Comparison of ENCODE assay signal across 1 cellular context in the genomic region with DNA sequence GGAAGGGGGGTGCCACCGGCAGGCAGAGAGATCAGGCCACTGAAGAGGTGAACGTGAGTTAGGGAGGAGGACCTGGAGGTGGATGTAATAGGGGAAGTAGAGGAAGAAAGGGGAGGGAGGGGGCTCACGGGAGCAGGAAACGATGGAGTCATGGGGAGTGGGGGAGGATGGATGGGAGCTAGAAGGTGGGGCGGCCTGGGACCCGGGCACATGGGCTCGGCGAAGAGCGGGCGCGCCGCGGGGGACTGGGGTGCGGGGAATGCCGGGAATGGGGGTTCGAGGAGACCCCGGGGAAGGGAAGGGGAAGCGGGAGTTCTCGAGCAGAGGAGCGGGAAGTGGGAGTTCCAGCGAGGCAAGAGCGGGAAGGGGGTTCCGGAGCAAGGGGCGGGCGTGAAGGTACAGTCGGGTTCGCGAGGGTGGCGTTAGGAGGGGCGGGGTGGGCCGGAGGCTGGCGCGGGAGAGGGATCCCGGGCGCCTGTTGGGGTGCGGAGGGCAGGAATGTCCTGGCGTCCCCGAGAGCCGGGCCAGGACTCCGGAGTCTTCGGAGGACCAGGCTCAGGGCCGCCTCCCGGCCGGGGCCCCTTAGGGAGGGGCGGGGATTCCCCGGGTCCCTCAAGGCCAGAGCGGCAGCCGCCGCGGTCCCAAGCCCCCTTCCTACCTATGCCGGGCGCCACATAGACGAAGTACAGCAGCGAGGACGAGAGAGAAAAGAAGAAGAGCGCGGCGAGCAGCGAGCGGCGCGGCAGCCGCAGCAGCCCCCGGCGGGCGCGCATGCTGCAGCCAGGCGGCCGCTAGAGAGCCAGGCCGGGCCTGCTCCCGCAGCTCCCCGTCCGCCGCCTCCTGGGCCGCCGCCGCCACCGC.
A peak's percentile ranks its signal among the peaks of the same experiment; 100 is the strongest.
TF ChIP-seq lines count a peak whose summit lies in the region.

No MANE protein-coding gene starts in this region.

TF ChIP-seq in HepG2, 621 proteins besides CTCF, POLR2A, EP300 and RAD21 (continued from another document and continues in another):
- TF ChIP-seq DMAP1 (CRISPR knock-in tag; IDR thresholded peaks at IDR 0.05) (peak; percentile 14; the same call in 1 of the 2 replicates), AKAP8 (CRISPR knock-in tag; IDR thresholded peaks at IDR 0.05) (peak; percentile 50; the same call in 1 of the 2 replicates), TGIF2 (CRISPR knock-in tag; IDR thresholded peaks at IDR 0.05) (0 out of 2 replicates have a peak, but pooled peaks have one; percentile 15), SMC3 (IDR thresholded peaks at IDR 0.05; ENCODE audit: low read length) (no peak), ARNTL (CRISPR knock-in tag; IDR thresholded peaks at IDR 0.05) (no peak), SP2 (CRISPR knock-in tag; IDR thresholded peaks at IDR 0.05) (0 out of 2 replicates have a peak, but pooled peaks have one; percentile 23), NFYC (CRISPR knock-in tag; IDR thresholded peaks at IDR 0.05) (no peak), HOXA5 (CRISPR knock-in tag; IDR thresholded peaks at IDR 0.05) (peak; percentile 83), ZSCAN12 (CRISPR knock-in tag; IDR thresholded peaks at IDR 0.05) (0 out of 2 replicates have a peak, but pooled peaks have one; percentile 49), ZFP36 (IDR thresholded peaks at IDR 0.05; ENCODE audit: borderline replicate concordance, low read depth, low read length, partially characterized antibody) (no peak), NPAS2 (CRISPR knock-in tag; IDR thresholded peaks at IDR 0.05; ENCODE audit: borderline replicate concordance) (no peak), PITX1 (CRISPR knock-in tag; IDR thresholded peaks at IDR 0.05) (peak; percentile 38; the same call in 1 of the 2 replicates), ETV5 (CRISPR knock-in tag; IDR thresholded peaks at IDR 0.05; ENCODE audit: borderline replicate concordance) (peak; percentile 40), ATF1 (CRISPR knock-in tag; IDR thresholded peaks at IDR 0.05) (no peak), POLR2G (IDR thresholded peaks at IDR 0.05; ENCODE audit: low read depth, low read length) (peak; percentile 24; the same call in 1 of the 2 replicates), MBD4 (IDR thresholded peaks at IDR 0.05; ENCODE audit: borderline replicate concordance, low read length) (no peak), ZNF30 (CRISPR knock-in tag; IDR thresholded peaks at IDR 0.05) (no peak), ZNF841 (CRISPR knock-in tag; IDR thresholded peaks at IDR 0.05; ENCODE audit: borderline replicate concordance) (no peak), GABPB1 (CRISPR knock-in tag; IDR thresholded peaks at IDR 0.05) (peak; percentile 49; the same call in 1 of the 2 replicates), ZNF337 (CRISPR knock-in tag; IDR thresholded peaks at IDR 0.05; ENCODE audit: borderline replicate concordance, low read depth) (no peak), ZFX (CRISPR knock-in tag; IDR thresholded peaks at IDR 0.05; ENCODE audit: low read depth) (peak; percentile 68), ZSCAN20 (CRISPR knock-in tag; IDR thresholded peaks at IDR 0.05; ENCODE audit: borderline replicate concordance) (peak; percentile 88), BRD4 (CRISPR knock-in tag; IDR thresholded peaks at IDR 0.05) (0 out of 2 replicates have a peak, but pooled peaks have one; percentile 82), NFKB2 (CRISPR knock-in tag; IDR thresholded peaks at IDR 0.05; ENCODE audit: borderline replicate concordance) (peak; percentile 73; the same call in 1 of the 2 replicates), ZKSCAN1 (IDR thresholded peaks at IDR 0.05; ENCODE audit: low read length) (no peak), FOXO1 (CRISPR knock-in tag; IDR thresholded peaks at IDR 0.05) (no peak), FOXA3 (CRISPR knock-in tag; IDR thresholded peaks at IDR 0.05) (no peak), LCORL (IDR thresholded peaks at IDR 0.05) (no peak), LCORL (CRISPR knock-in tag; IDR thresholded peaks at IDR 0.05) (peak; percentile 52; the same call in 1 of the 2 replicates), ZNF724P (CRISPR knock-in tag; IDR thresholded peaks at IDR 0.05; ENCODE audit: borderline replicate concordance) (no peak), ZNF780A (CRISPR knock-in tag; IDR thresholded peaks at IDR 0.05) (0 out of 2 replicates have a peak, but pooled peaks have one; percentile 14), SETDB1 (CRISPR knock-in tag; IDR thresholded peaks at IDR 0.05; ENCODE audit: borderline replicate concordance) (no peak), RAD51 (IDR thresholded peaks at IDR 0.05; ENCODE audit: borderline replicate concordance) (no peak), ZNF644 (CRISPR knock-in tag; IDR thresholded peaks at IDR 0.05; ENCODE audit: low read depth) (no peak), YEATS2 (CRISPR knock-in tag; IDR thresholded peaks at IDR 0.05; ENCODE audit: borderline replicate concordance) (no peak), ETV6 (CRISPR knock-in tag; conservative IDR thresholded peaks at IDR 0.05) (0 out of 2 replicates have a peak, but pooled peaks have one; percentile 27), ZNF749 (CRISPR knock-in tag; IDR thresholded peaks at IDR 0.05; ENCODE audit: borderline replicate concordance) (no peak), ZNF792 (CRISPR knock-in tag; IDR thresholded peaks at IDR 0.05) (peak; percentile 17; the same call in 1 of the 2 replicates), ZNF563 (CRISPR knock-in tag; IDR thresholded peaks at IDR 0.05) (peak; percentile 32; the same call in 1 of the 2 replicates), STAG1 (CRISPR knock-in tag; IDR thresholded peaks at IDR 0.05) (0 out of 2 replicates have a peak, but pooled peaks have one; percentile 26), XRCC5 (optimal IDR thresholded peaks at IDR 0.05; ENCODE audit: low read length) (no peak), KLF16 (CRISPR knock-in tag; IDR thresholded peaks at IDR 0.05) (peak in 1 of 2 experiments; percentile 33; a peak in 1 of 4 replicates), ZMYM4 (CRISPR knock-in tag; IDR thresholded peaks at IDR 0.05) (0 out of 2 replicates have a peak, but pooled peaks have one; percentile 44), IRX3 (CRISPR knock-in tag; IDR thresholded peaks at IDR 0.05; ENCODE audit: borderline replicate concordance, low read depth) (no peak), SMAD9 (CRISPR knock-in tag; IDR thresholded peaks at IDR 0.05) (no peak), RARA (CRISPR knock-in tag; IDR thresholded peaks at IDR 0.05) (no peak; the same call in 1 of the 2 replicates), ZNF484 (CRISPR knock-in tag; IDR thresholded peaks at IDR 0.05; ENCODE audit: borderline replicate concordance, low read depth) (no peak), NFE2L2 (IDR thresholded peaks at IDR 0.05; ENCODE audit: low read length) (no peak), NCOR1 (IDR thresholded peaks at IDR 0.05; ENCODE audit: borderline replicate concordance, low read length) (no peak), HOXA9 (CRISPR knock-in tag; IDR thresholded peaks at IDR 0.05; ENCODE audit: borderline replicate concordance) (0 out of 2 replicates have a peak, but pooled peaks have one; percentile 22), RCOR2 (CRISPR knock-in tag; IDR thresholded peaks at IDR 0.05) (no peak), HES4 (CRISPR knock-in tag; IDR thresholded peaks at IDR 0.05; ENCODE audit: borderline replicate concordance) (peak; percentile 28; the same call in 1 of the 2 replicates), HIVEP1 (CRISPR knock-in tag; IDR thresholded peaks at IDR 0.05) (peak; percentile 32; the same call in 1 of the 2 replicates), SMARCC2 (IDR thresholded peaks at IDR 0.05) (no peak), ZNF768 (CRISPR knock-in tag; IDR thresholded peaks at IDR 0.05) (peak; percentile 55; the same call in 1 of the 2 replicates), NAIF1 (CRISPR knock-in tag; IDR thresholded peaks at IDR 0.05; ENCODE audit: borderline replicate concordance) (no peak), SKI (IDR thresholded peaks at IDR 0.05; ENCODE audit: partially characterized antibody) (no peak), KDM3A (CRISPR knock-in tag; IDR thresholded peaks at IDR 0.05; ENCODE audit: low read depth) (no peak), ZNF572 (CRISPR knock-in tag; IDR thresholded peaks at IDR 0.05) (no peak), KDM5B (CRISPR knock-in tag; IDR thresholded peaks at IDR 0.05; ENCODE audit: borderline replicate concordance) (peak; percentile 69), ZNF556 (CRISPR knock-in tag; IDR thresholded peaks at IDR 0.05; ENCODE audit: borderline replicate concordance) (0 out of 2 replicates have a peak, but pooled peaks have one; percentile 35), ZNF629 (CRISPR knock-in tag; conservative IDR thresholded peaks at IDR 0.05) (no peak), SMAD1 (CRISPR knock-in tag; IDR thresholded peaks at IDR 0.05; ENCODE audit: borderline replicate concordance, low read depth) (no peak), ZNF674 (CRISPR knock-in tag; IDR thresholded peaks at IDR 0.05; ENCODE audit: low read depth) (peak; percentile 35)
- TF ChIP-seq, protein P1, sequence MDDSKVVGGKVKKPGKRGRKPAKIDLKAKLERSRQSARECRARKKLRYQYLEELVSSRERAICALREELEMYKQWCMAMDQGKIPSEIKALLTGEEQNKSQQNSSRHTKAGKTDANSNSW (CRISPR knock-in tag; IDR thresholded peaks at IDR 0.05; ENCODE audit: borderline replicate concordance): no peak
- TF ChIP-seq, protein P2, sequence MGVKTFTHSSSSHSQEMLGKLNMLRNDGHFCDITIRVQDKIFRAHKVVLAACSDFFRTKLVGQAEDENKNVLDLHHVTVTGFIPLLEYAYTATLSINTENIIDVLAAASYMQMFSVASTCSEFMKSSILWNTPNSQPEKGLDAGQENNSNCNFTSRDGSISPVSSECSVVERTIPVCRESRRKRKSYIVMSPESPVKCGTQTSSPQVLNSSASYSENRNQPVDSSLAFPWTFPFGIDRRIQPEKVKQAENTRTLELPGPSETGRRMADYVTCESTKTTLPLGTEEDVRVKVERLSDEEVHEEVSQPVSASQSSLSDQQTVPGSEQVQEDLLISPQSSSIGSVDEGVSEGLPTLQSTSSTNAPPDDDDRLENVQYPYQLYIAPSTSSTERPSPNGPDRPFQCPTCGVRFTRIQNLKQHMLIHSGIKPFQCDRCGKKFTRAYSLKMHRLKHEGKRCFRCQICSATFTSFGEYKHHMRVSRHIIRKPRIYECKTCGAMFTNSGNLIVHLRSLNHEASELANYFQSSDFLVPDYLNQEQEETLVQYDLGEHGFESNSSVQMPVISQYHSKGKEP (CRISPR knock-in tag; IDR thresholded peaks at IDR 0.05): no peak
- TF ChIP-seq, protein P3, sequence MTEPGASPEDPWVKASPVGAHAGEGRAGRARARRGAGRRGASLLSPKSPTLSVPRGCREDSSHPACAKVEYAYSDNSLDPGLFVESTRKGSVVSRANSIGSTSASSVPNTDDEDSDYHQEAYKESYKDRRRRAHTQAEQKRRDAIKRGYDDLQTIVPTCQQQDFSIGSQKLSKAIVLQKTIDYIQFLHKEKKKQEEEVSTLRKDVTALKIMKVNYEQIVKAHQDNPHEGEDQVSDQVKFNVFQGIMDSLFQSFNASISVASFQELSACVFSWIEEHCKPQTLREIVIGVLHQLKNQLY (CRISPR knock-in tag; IDR thresholded peaks at IDR 0.05): no peak
- TF ChIP-seq, protein P4, sequence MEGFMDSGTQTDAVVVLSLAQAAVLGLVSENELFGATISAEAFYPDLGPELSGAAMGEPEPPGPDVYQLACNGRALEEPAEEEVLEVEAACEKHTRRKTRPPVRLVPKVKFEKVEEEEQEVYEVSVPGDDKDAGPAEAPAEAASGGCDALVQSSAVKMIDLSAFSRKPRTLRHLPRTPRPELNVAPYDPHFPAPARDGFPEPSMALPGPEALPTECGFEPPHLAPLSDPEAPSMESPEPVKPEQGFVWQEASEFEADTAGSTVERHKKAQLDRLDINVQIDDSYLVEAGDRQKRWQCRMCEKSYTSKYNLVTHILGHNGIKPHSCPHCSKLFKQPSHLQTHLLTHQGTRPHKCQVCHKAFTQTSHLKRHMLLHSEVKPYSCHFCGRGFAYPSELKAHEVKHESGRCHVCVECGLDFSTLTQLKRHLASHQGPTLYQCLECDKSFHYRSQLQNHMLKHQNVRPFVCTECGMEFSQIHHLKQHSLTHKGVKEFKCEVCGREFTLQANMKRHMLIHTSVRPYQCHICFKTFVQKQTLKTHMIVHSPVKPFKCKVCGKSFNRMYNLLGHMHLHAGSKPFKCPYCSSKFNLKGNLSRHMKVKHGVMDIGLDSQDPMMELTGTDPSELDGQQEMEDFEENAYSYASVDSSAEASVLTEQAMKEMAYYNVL (CRISPR knock-in tag; IDR thresholded peaks at IDR 0.05; ENCODE audit: borderline replicate concordance): peak; percentile 40; the same call in 1 of the 2 replicates
- TF ChIP-seq, protein P5, sequence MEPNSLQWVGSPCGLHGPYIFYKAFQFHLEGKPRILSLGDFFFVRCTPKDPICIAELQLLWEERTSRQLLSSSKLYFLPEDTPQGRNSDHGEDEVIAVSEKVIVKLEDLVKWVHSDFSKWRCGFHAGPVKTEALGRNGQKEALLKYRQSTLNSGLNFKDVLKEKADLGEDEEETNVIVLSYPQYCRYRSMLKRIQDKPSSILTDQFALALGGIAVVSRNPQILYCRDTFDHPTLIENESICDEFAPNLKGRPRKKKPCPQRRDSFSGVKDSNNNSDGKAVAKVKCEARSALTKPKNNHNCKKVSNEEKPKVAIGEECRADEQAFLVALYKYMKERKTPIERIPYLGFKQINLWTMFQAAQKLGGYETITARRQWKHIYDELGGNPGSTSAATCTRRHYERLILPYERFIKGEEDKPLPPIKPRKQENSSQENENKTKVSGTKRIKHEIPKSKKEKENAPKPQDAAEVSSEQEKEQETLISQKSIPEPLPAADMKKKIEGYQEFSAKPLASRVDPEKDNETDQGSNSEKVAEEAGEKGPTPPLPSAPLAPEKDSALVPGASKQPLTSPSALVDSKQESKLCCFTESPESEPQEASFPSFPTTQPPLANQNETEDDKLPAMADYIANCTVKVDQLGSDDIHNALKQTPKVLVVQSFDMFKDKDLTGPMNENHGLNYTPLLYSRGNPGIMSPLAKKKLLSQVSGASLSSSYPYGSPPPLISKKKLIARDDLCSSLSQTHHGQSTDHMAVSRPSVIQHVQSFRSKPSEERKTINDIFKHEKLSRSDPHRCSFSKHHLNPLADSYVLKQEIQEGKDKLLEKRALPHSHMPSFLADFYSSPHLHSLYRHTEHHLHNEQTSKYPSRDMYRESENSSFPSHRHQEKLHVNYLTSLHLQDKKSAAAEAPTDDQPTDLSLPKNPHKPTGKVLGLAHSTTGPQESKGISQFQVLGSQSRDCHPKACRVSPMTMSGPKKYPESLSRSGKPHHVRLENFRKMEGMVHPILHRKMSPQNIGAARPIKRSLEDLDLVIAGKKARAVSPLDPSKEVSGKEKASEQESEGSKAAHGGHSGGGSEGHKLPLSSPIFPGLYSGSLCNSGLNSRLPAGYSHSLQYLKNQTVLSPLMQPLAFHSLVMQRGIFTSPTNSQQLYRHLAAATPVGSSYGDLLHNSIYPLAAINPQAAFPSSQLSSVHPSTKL (CRISPR knock-in tag; IDR thresholded peaks at IDR 0.05): no peak
- TF ChIP-seq, protein P6, sequence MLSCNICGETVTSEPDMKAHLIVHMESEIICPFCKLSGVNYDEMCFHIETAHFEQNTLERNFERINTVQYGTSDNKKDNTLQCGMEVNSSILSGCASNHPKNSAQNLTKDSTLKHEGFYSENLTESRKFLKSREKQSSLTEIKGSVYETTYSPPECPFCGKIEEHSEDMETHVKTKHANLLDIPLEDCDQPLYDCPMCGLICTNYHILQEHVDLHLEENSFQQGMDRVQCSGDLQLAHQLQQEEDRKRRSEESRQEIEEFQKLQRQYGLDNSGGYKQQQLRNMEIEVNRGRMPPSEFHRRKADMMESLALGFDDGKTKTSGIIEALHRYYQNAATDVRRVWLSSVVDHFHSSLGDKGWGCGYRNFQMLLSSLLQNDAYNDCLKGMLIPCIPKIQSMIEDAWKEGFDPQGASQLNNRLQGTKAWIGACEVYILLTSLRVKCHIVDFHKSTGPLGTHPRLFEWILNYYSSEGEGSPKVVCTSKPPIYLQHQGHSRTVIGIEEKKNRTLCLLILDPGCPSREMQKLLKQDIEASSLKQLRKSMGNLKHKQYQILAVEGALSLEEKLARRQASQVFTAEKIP (CRISPR knock-in tag; IDR thresholded peaks at IDR 0.05; ENCODE audit: borderline replicate concordance): no peak
